ENCODE assay signal across 13 cellular contexts in the genomic region with DNA sequence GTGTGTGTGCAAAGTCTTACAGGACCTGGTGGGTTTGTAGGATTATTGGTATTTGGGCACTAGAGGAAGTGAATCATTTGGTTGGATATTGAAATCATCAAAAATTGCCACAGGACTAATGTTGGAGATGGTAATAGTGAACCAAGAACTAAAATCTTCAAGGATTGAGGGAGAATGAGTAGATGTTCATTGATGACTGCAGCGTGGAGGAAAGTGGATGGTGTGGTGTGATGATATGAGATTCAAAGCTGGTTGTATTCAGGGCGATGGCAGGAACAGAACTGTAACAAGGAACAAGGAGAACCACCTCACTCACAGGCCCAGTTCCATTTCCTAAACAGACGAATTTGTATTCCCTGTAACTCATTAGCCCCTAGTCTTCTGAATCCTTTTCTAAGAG.
A peak's percentile ranks its signal among the peaks of the same experiment; 100 is the strongest.
DNase-seq lines count a peak whose midpoint lies in the region; ATAC-seq and TF ChIP-seq lines count a peak whose summit lies in the region.
"Had no signal": no experiment of that assay in that cellular context is flagged by ENCODE, and none has a peak within 500 bp of the region (broad histone marks: within the 10 kb centered on the region; RNA-seq: fewer than 3 reads in every experiment).

No MANE protein-coding gene starts in this region.

- H3K27ac ChIP-seq in IMR-90 (ENCODE audit: insufficient read depth, low read length), result no peak overlapping the region

- H3K27ac Mint-ChIP-seq in Calu3 (ENCODE audit: unreplicated experiment) (peak overlapping the region; percentile 12), endothelial cell (ENCODE audit: unreplicated experiment) (no peak overlapping the region), progenitor cell of endocrine pancreas (peak overlapping the region; percentile 63)
- H3K27ac Mint-ChIP-seq: CD4-positive, CD25-positive, alpha-beta regulatory T cell; CD8-positive, alpha-beta memory T cell had no signal

- no peak overlapping the region for H3K56ac ChIP-seq in IMR-90 (ENCODE audit: extremely low read depth, insufficient read depth, low read length)

- no TSS peak for BruUV-seq in Calu3 (replicated peaks; lab: Mats Ljungman, UMichigan)
- BruUV-seq in IMR-90 (replicated peaks; lab: Mats Ljungman, UMichigan), result no TSS peak

- no peak overlapping the region for H3K14ac ChIP-seq in IMR-90 (replicated peaks; ENCODE audit: low read depth, low read length)

- H3K9me3 ChIP-seq in IMR-90 (ENCODE audit: control insufficient read depth, insufficient read depth, low read length), result peaks cover 5% of the 10 kb centered on the region
- H3K9me3 ChIP-seq: BE2C had no signal

- no peak overlapping the region for H2BK20ac ChIP-seq in IMR-90 (ENCODE audit: low read depth, low read length)

- H3K9me3 Mint-ChIP-seq in Calu3 (ENCODE audit: low read depth, unreplicated experiment) (no peaks in the 10 kb centered on the region), endothelial cell (ENCODE audit: unreplicated experiment) (no peaks in the 10 kb centered on the region), progenitor cell of endocrine pancreas (ENCODE audit: low read depth) (peaks cover 32% of the 10 kb centered on the region)

- H3K4me1 Mint-ChIP-seq in Calu3 (ENCODE audit: low read depth, unreplicated experiment) (peaks cover 1% of the 10 kb centered on the region), endothelial cell (ENCODE audit: unreplicated experiment) (peaks cover 7% of the 10 kb centered on the region), progenitor cell of endocrine pancreas (ENCODE audit: low read depth) (no peaks in the 10 kb centered on the region)
- H3K4me1 Mint-ChIP-seq: CD8-positive, alpha-beta memory T cell had no signal

- no peak overlapping the region for H4K8ac ChIP-seq in IMR-90 (ENCODE audit: low read depth in 2 of 2, low read length in 2 of 2)

- H3K36me3 ChIP-seq in IMR-90 (ENCODE audit: control insufficient read depth, insufficient read depth, low read length), result peaks cover 16% of the 10 kb centered on the region

- no peak overlapping the region for H2BK15ac ChIP-seq in IMR-90 (ENCODE audit: low read depth, low read length)

- no peak overlapping the region for H2AK5ac ChIP-seq in IMR-90 (ENCODE audit: low read depth, low read length)

- POLR2A ChIA-PET in IMR-90 (lab: Charles Lee; ENCODE audit: unreplicated experiment), result no interaction called here

- H3K18ac ChIP-seq in IMR-90 (ENCODE audit: low read depth, low read length), result no peak overlapping the region

- TF ChIP-seq CTCF in Calu3 (IDR thresholded peaks at IDR 0.05; ENCODE audit: unreplicated experiment), result no peak
- no peak for TF ChIP-seq CTCF in IMR-90 (conservative IDR thresholded peaks at IDR 0.05; ENCODE audit: low read depth, low read length)
- no peak for TF ChIP-seq CTCF in endothelial cell (IDR thresholded peaks at IDR 0.05; ENCODE audit: unreplicated experiment)
- no peak for TF ChIP-seq CTCF in progenitor cell of endocrine pancreas (IDR thresholded peaks at IDR 0.05; ENCODE audit: unreplicated experiment)

- ATAC-seq in IMR-90 (ENCODE audit: low read depth), result no peak

- peak overlapping the region; percentile 45 for H2BK5ac ChIP-seq in IMR-90 (ENCODE audit: low read depth, low read length, poor library complexity, severe bottlenecking)

- CTCF ChIA-PET in Calu3 (lab: Charles Lee) (no interaction called here), IMR-90 (lab: Yijun Ruan, JAX) (no interaction called here)

- H3K23ac ChIP-seq in IMR-90 (ENCODE audit: low read depth, low read length), result no peak overlapping the region

- no peaks in the 10 kb centered on the region for H3K4me1 ChIP-seq in IMR-90 (ENCODE audit: control insufficient read depth, insufficient read depth, low read length)
- H3K4me1 ChIP-seq: BE2C had no signal

- no peak for TF ChIP-seq RAD21 in IMR-90 (IDR thresholded peaks at IDR 0.05; ENCODE audit: low read length)

- TF ChIP-seq POLR2A in IMR-90 (IDR thresholded peaks at IDR 0.05; ENCODE audit: low read depth, low read length), result no peak

- H3K4me3 Mint-ChIP-seq in Calu3 (ENCODE audit: low read depth, unreplicated experiment) (no peak overlapping the region), endothelial cell (ENCODE audit: unreplicated experiment) (peak overlapping the region; percentile 6), progenitor cell of endocrine pancreas (ENCODE audit: low read depth) (no peak overlapping the region)
- H3K4me3 Mint-ChIP-seq: CD4-positive, CD25-positive, alpha-beta regulatory T cell; CD8-positive, alpha-beta memory T cell; H9 had no signal

- H4K5ac ChIP-seq in IMR-90 (ENCODE audit: low read depth, low read length), result no peak overlapping the region

- H3K9me1 ChIP-seq in IMR-90 (ENCODE audit: insufficient read depth, low read length), result no peaks in the 10 kb centered on the region; the same call in 1 of the 2 replicates

- no peaks in the 10 kb centered on the region; a peak in 2 of 4 replicates for H3K79me1 ChIP-seq in IMR-90 (ENCODE audit: low read depth in 1 of 2, low read length in 2 of 2)

- H2AFZ ChIP-seq in IMR-90 (replicated peaks; ENCODE audit: low read length, poor library complexity), result no peak overlapping the region

- no peak overlapping the region for H2BK120ac ChIP-seq in IMR-90 (ENCODE audit: low read depth, low read length)

- H4K91ac ChIP-seq in IMR-90 (ENCODE audit: insufficient read depth, low read depth, low read length), result no peak overlapping the region

- dilution Hi-C loops in IMR-90 (cut with HindIII; ENCODE audit: low sequenced_read_pairs, unreplicated experiment), result no loop called here

- no peak overlapping the region for H3K4ac ChIP-seq in IMR-90 (ENCODE audit: low read depth, low read length)

- no peak overlapping the region for H3K4me2 ChIP-seq in IMR-90 (ENCODE audit: low read depth, low read length)

- no peaks in the 10 kb centered on the region for H4K20me1 ChIP-seq in IMR-90 (ENCODE audit: insufficient read depth, low read length)

- intact Hi-C loops in Calu3 (cut with micrococcal nuclease; ENCODE audit: unreplicated experiment), result no loop called here
- intact Hi-C loops in IMR-90 (cut with micrococcal nuclease), result no loop called here

- in situ Hi-C loops in IMR-90 (cut with MboI; ENCODE audit: low sequenced_read_pairs), result no loop called here

- no peaks in the 10 kb centered on the region for H3K27me3 ChIP-seq in IMR-90 (ENCODE audit: control insufficient read depth, insufficient read depth, low read length)
- H3K27me3 ChIP-seq: BE2C had no signal

- no peak for DNase-seq in Calu3
- no peak for DNase-seq in IMR-90
- DNase-seq in endothelial cell (ENCODE audit: low spot score), result no peak
- DNase-seq in progenitor cell of endocrine pancreas (ENCODE audit: low spot score, unreplicated experiment), result no peak
- DNase-seq in KG1 (lab: John Stamatoyannopoulos, UW), result no peak
- DNase-seq in GDM1 (lab: John Stamatoyannopoulos, UW), result no peak
- DNase-seq: BE2C; C1 segment of cervical spinal cord; CD4-positive, CD25-positive, alpha-beta regulatory T cell; CD8-positive, alpha-beta memory T cell; COR-L47; H9; KBM-7 had no signal

- no peak overlapping the region for H3K9ac ChIP-seq in IMR-90 (ENCODE audit: low read depth, low read length)

- H3K4me3 ChIP-seq in IMR-90 (ENCODE audit: insufficient read depth, low read depth, low read length), result no peak overlapping the region

- no peaks in the 10 kb centered on the region for H3K27me3 Mint-ChIP-seq in Calu3 (ENCODE audit: unreplicated experiment)
- H3K27me3 Mint-ChIP-seq in endothelial cell (ENCODE audit: unreplicated experiment), result peaks cover 7% of the 10 kb centered on the region
- no peaks in the 10 kb centered on the region for H3K27me3 Mint-ChIP-seq in progenitor cell of endocrine pancreas
- H3K27me3 Mint-ChIP-seq: CD4-positive, CD25-positive, alpha-beta regulatory T cell; CD8-positive, alpha-beta memory T cell had no signal

- H3K36me3 Mint-ChIP-seq in Calu3 (ENCODE audit: insufficient read depth, unreplicated experiment) (no peaks in the 10 kb centered on the region), endothelial cell (ENCODE audit: low read depth, unreplicated experiment) (peaks cover 80% of the 10 kb centered on the region), progenitor cell of endocrine pancreas (ENCODE audit: insufficient read depth) (peaks cover 86% of the 10 kb centered on the region)

- no peak overlapping the region for H2AK9ac ChIP-seq in IMR-90 (replicated peaks; ENCODE audit: low read depth, low read length, poor library complexity)

- no CpG with 5 or more reads among the region's 3 CpGs for WGBS in IMR-90 (ENCODE audit: extremely low coverage in 2 of 2, insufficient read length in 1 of 2), 2 experiments

TF ChIP-seq in IMR-90, 13 proteins besides CTCF, POLR2A, EP300 and RAD21 (continues in another document):
- TF ChIP-seq USF2 (IDR thresholded peaks at IDR 0.05; ENCODE audit: low read depth, low read length) (no peak), SMC3 (IDR thresholded peaks at IDR 0.05; ENCODE audit: low read depth, low read length) (no peak), MAZ (IDR thresholded peaks at IDR 0.05; ENCODE audit: borderline replicate concordance, low read depth, low read length) (no peak), BHLHE40 (IDR thresholded peaks at IDR 0.05; ENCODE audit: low read depth, low read length) (no peak), FOS (IDR thresholded peaks at IDR 0.05; ENCODE audit: low read depth, low read length) (no peak), MAFK (IDR thresholded peaks at IDR 0.05; ENCODE audit: low read depth, low read length) (no peak), NFE2L2 (IDR thresholded peaks at IDR 0.05; ENCODE audit: low read depth, low read length) (no peak), RFX5 (IDR thresholded peaks at IDR 0.05; ENCODE audit: low read depth, low read length) (no peak), CHD1 (IDR thresholded peaks at IDR 0.05; ENCODE audit: low read depth, low read length) (no peak), ELK1 (IDR thresholded peaks at IDR 0.05; ENCODE audit: borderline replicate concordance, low read depth, low read length) (no peak), MXI1 (IDR thresholded peaks at IDR 0.05; ENCODE audit: borderline replicate concordance, low read depth, low read length) (no peak)
